20 cellular contexts compared by ENCODE assay signal in the genomic region with DNA sequence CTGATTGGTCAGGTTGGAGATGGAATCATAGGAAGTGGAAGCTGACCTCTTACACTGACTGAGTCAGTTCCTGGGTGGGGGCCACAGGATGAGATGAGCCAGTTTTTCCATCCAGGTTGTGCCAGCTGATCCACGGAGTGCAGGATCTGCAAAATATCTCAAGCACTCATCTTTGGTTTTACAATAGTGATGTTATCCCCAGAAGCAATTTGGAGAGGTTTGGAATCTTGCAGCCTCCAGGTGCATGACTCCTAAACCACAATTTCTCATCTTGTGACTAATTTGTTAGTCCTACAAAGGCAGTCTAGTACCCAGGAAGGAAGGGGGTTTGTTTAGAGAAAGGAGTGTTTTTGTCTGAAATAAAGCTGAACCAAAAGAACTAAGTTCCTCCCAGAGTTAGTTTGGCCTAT.
DNase-seq lines count a peak whose midpoint lies in the region; ATAC-seq and TF ChIP-seq lines count a peak whose summit lies in the region.
"Had no signal": no experiment of that assay in that cellular context is flagged by ENCODE, and none has a peak within 500 bp of the region (broad histone marks: within the 10 kb centered on the region; RNA-seq: fewer than 3 reads in every experiment).

No MANE protein-coding gene starts in this region.

- no peak overlapping the region for H3K18ac ChIP-seq in H9 (ENCODE audit: insufficient read length, low read depth, low read length)
- no peak overlapping the region for H3K18ac ChIP-seq in neuronal stem cell (ENCODE audit: low read length)

- H3K27ac Mint-ChIP-seq in H9, result peak overlapping the region in 2 of 3 experiments; percentile 65 to 78; a peak in 1 of 7 replicates
- H3K27ac Mint-ChIP-seq: activated CD4-positive, alpha-beta T cell treated with anti-CD3 and anti-CD28 coated beads, Interleukin-2, amount 10 ng/mL, durations not matched to agents 7 days and 5 days; activated naive CD8-positive, alpha-beta T cell; naive thymus-derived CD8-positive, alpha-beta T cell; T-helper 2 cell treated with Interferon-gamma antibody and Interleukin-4, amounts not matched to agents 5 μg/mL and 100 μg/mL, for 36 hours had no signal

- in situ Hi-C loops in brain microvascular endothelial cell (cut with HindIII; ENCODE audit: low pct_ligation_motif_present, low sequenced_read_pairs), result no loop called here

- no peak overlapping the region for H3T11ph ChIP-seq in H9 (ENCODE audit: low read length)

- no peak overlapping the region for H3K4me3 Mint-ChIP-seq in H9
- H3K4me3 Mint-ChIP-seq: activated CD4-positive, alpha-beta T cell treated with anti-CD3 and anti-CD28 coated beads, Interleukin-2, amount 10 ng/mL, durations not matched to agents 7 days and 5 days; activated naive CD8-positive, alpha-beta T cell; naive thymus-derived CD8-positive, alpha-beta T cell; T-helper 2 cell treated with Interferon-gamma antibody and Interleukin-4, amounts not matched to agents 5 μg/mL and 100 μg/mL, for 36 hours had no signal

- H2BK12ac ChIP-seq in H9 (ENCODE audit: insufficient read length, low read depth, low read length) (no peak overlapping the region), neuronal stem cell (ENCODE audit: low read length) (no peak overlapping the region)

- BruUV-seq in PC-3 (replicated peaks; lab: Mats Ljungman, UMichigan) (no TSS peak), OCI-LY7 (replicated peaks; lab: Mats Ljungman, UMichigan) (no TSS peak)

- H4K20me1 ChIP-seq in H9 (ENCODE audit: control insufficient read depth, insufficient read depth, insufficient read length) (no peaks in the 10 kb centered on the region), PC-3 (ENCODE audit: low read length) (no peaks in the 10 kb centered on the region), OCI-LY7 (ENCODE audit: insufficient read depth, low read length) (no peaks in the 10 kb centered on the region)

- H3K9ac ChIP-seq in H9 (ENCODE audit: extremely low read depth, insufficient read length, low read length) (no peak overlapping the region), PC-3 (ENCODE audit: low read length) (peak overlapping the region; percentile 66), neuronal stem cell (ENCODE audit: low read depth, low read length, poor library complexity) (no peak overlapping the region)

- peak; percentile 72 for ATAC-seq in PC-3
- ATAC-seq in GM18907 (IDR thresholded peaks at IDR 0.05; ENCODE audit: unreplicated experiment), result no peak
- ATAC-seq: left ventricle myocardium superior; naive thymus-derived CD8-positive, alpha-beta T cell; Right ventricle myocardium inferior had no signal

- H2AK5ac ChIP-seq in H9 (ENCODE audit: insufficient read length, low read length) (no peak overlapping the region), neuronal stem cell (ENCODE audit: low read depth, low read length) (no peak overlapping the region)

- H2AFZ ChIP-seq in H9 (ENCODE audit: low read length) (no peak overlapping the region), PC-3 (ENCODE audit: low read length) (no peak overlapping the region), neuronal stem cell (ENCODE audit: low read length) (peak overlapping the region; percentile 35), OCI-LY7 (ENCODE audit: low read length) (no peak overlapping the region)

- no peak overlapping the region for H3K27ac ChIP-seq in H9 (ENCODE audit: insufficient read length, low read depth, low read length)
- H3K27ac ChIP-seq in PC-3 (ENCODE audit: low read length), result peak overlapping the region; percentile 97
- no peak overlapping the region for H3K27ac ChIP-seq in brain microvascular endothelial cell
- H3K27ac ChIP-seq in neuronal stem cell (replicated peaks; ENCODE audit: low read length), result no peak overlapping the region
- H3K27ac ChIP-seq in OCI-LY7 (ENCODE audit: low read depth, low read length, poor library complexity, severe bottlenecking), result no peak overlapping the region
- H3K27ac ChIP-seq: coronary artery, HL-60 had no signal

- H2BK120ac ChIP-seq in H9 (ENCODE audit: low read depth, low read length, poor library complexity, severe bottlenecking) (no peak overlapping the region), neuronal stem cell (ENCODE audit: low read depth, low read length) (no peak overlapping the region)

- CTCF ChIA-PET in PC-3 (lab: Charles Lee), result interaction anchor here (0.7 to 0.8 kb wide), 2 partner anchors 115 to 220 kb away, joined by 3 read pairs; no protein-coding TSS in a partner anchor
- CTCF ChIA-PET in OCI-LY7 (lab: Charles Lee; ENCODE audit: unreplicated experiment), result no interaction called here

- peaks cover 3 to 12% (median 7%) of the 10 kb centered on the region in 3 experiments; a peak in 6 of 7 replicates for H3K36me3 Mint-ChIP-seq in H9 (ENCODE audit: insufficient read depth in 1 of 3, low read depth in 3 of 3)
- H3K36me3 Mint-ChIP-seq: activated naive CD8-positive, alpha-beta T cell; naive thymus-derived CD8-positive, alpha-beta T cell had no signal

- no peak overlapping the region for H2BK5ac ChIP-seq in H9 (ENCODE audit: insufficient read length, low read length)
- no peak overlapping the region for H2BK5ac ChIP-seq in neuronal stem cell (ENCODE audit: low read length)

- H3K9me3 ChIP-seq in H9 (ENCODE audit: control insufficient read depth, low read depth, low read length), result no peaks in the 10 kb centered on the region
- peaks cover 10% of the 10 kb centered on the region; the same call in 1 of the 2 replicates for H3K9me3 ChIP-seq in PC-3 (ENCODE audit: low read length)
- no peaks in the 10 kb centered on the region for H3K9me3 ChIP-seq in neuronal stem cell (replicated peaks in 1 of 2; ENCODE audit: control insufficient read depth in 2 of 2, insufficient read depth in 1 of 2, low read depth in 1 of 2, low read length in 2 of 2)
- no peaks in the 10 kb centered on the region for H3K9me3 ChIP-seq in OCI-LY7 (ENCODE audit: low read length)

- H3K56ac ChIP-seq in H9 (ENCODE audit: insufficient read length, low read depth, low read length), result no peak overlapping the region

- H4K91ac ChIP-seq in H9 (ENCODE audit: insufficient read length, low read depth, low read length) (no peak overlapping the region), neuronal stem cell (ENCODE audit: low read depth, low read length, poor library complexity) (no peak overlapping the region)

- intact Hi-C loops in PC-3 (cut with micrococcal nuclease) (loop anchor here (1.0 to 2.0 kb wide), 4 partner anchors 58 to 213 kb away; partner anchors contain the start of gene SLITRK6), OCI-LY7 (cut with micrococcal nuclease; ENCODE audit: unreplicated experiment) (no loop called here)

- H3K4ac ChIP-seq in H9 (ENCODE audit: low read depth, low read length) (no peak overlapping the region), neuronal stem cell (ENCODE audit: low read length) (no peak overlapping the region)

- H3K4me3 ChIP-seq in PC-3 (ENCODE audit: low read length) (no peak overlapping the region), brain microvascular endothelial cell (ENCODE audit: low read depth, low read length) (no peak overlapping the region), neuronal stem cell (ENCODE audit: low read length in 2 of 2) (no peak overlapping the region), OCI-LY7 (ENCODE audit: low read depth, low read length, poor library complexity, severe bottlenecking) (no peak overlapping the region)
- H3K4me3 ChIP-seq: coronary artery had no signal

- H3K27me3 ChIP-seq in H9 (ENCODE audit: insufficient read depth, low read length), result no peaks in the 10 kb centered on the region
- H3K27me3 ChIP-seq in PC-3 (ENCODE audit: low read length), result no peaks in the 10 kb centered on the region
- no peaks in the 10 kb centered on the region for H3K27me3 ChIP-seq in brain microvascular endothelial cell (replicated peaks)
- H3K27me3 ChIP-seq in neuronal stem cell (ENCODE audit: control insufficient read depth in 3 of 3, insufficient read depth in 3 of 3, low read depth in 1 of 3, low read length in 3 of 3), result no peaks in the 10 kb centered on the region

- H3K9me2 ChIP-seq in PC-3 (replicated peaks; ENCODE audit: low read length) (no peaks in the 10 kb centered on the region), OCI-LY7 (ENCODE audit: insufficient read depth, low read length) (no peaks in the 10 kb centered on the region)

- TF ChIP-seq CTCF in H9 (conservative IDR thresholded peaks at IDR 0.05), result no peak
- no peak for TF ChIP-seq CTCF in PC-3 (conservative IDR thresholded peaks at IDR 0.05; ENCODE audit: low read depth, low read length)
- TF ChIP-seq CTCF in brain microvascular endothelial cell (IDR thresholded peaks at IDR 0.05; ENCODE audit: low read depth, low read length, missing control alignments), result no peak
- no peak for TF ChIP-seq CTCF in OCI-LY7 (conservative IDR thresholded peaks at IDR 0.05; ENCODE audit: low read length)

- WGBS in H9 (ENCODE audit: extremely low coverage, insufficient read length, low lambda C conversion rate), result no CpG with 5 or more reads among the region's 1 CpG
- no CpG with 5 or more reads among the region's 1 CpG for WGBS in neuronal stem cell (ENCODE audit: extremely low coverage in 2 of 2, insufficient read length in 2 of 2, insufficient replicate concordance in 1 of 2), 2 donors

- H3K4me2 ChIP-seq in H9 (ENCODE audit: insufficient read depth, insufficient read length, low read length) (no peak overlapping the region), PC-3 (ENCODE audit: low read length) (peak overlapping the region; percentile 51), neuronal stem cell (ENCODE audit: insufficient read depth, low read length, poor library complexity, severe bottlenecking) (no peak overlapping the region), OCI-LY7 (ENCODE audit: low read length) (no peak overlapping the region)

- H3K79me1 ChIP-seq in H9 (ENCODE audit: insufficient read depth, low read depth, low read length, poor library complexity, severe bottlenecking), result no peaks in the 10 kb centered on the region
- H3K79me1 ChIP-seq in neuronal stem cell (ENCODE audit: low read depth, low read length), result no peaks in the 10 kb centered on the region

- H3F3A ChIP-seq in PC-3 (ENCODE audit: low read length, unreplicated experiment), result peaks cover 13% of the 10 kb centered on the region

- H3K23ac ChIP-seq in H9 (ENCODE audit: insufficient read length, low read depth, low read length) (no peak overlapping the region), neuronal stem cell (ENCODE audit: low read depth, low read length, poor library complexity) (no peak overlapping the region)

- H2BK20ac ChIP-seq in H9 (ENCODE audit: low read depth, low read length, poor library complexity, severe bottlenecking), result no peak overlapping the region

- H3K14ac ChIP-seq in H9 (ENCODE audit: insufficient read depth, low read length) (no peak overlapping the region), neuronal stem cell (ENCODE audit: low read length) (no peak overlapping the region)

- H3K79me2 ChIP-seq in H9 (ENCODE audit: insufficient read depth, low read length) (no peaks in the 10 kb centered on the region), PC-3 (ENCODE audit: low read length) (no peaks in the 10 kb centered on the region), OCI-LY7 (ENCODE audit: insufficient read depth, low read depth, low read length) (no peaks in the 10 kb centered on the region)

- POLR2A ChIA-PET in PC-3 (lab: Charles Lee; ENCODE audit: unreplicated experiment) (interaction anchor here (0.7 to 1.0 kb wide), 2 partner anchors 123 to 220 kb away, joined by 4 to 10 read pairs; no protein-coding TSS in a partner anchor), OCI-LY7 (lab: Charles Lee) (interaction anchor here (0.6 kb wide), 1 partner anchor 218 kb away, joined by 4 read pairs; no protein-coding TSS in a partner anchor)

- H3K4me1 Mint-ChIP-seq in H9, result peaks cover 26 to 32% of the 10 kb centered on the region in 2 experiments
- H3K4me1 Mint-ChIP-seq: activated CD4-positive, alpha-beta T cell treated with anti-CD3 and anti-CD28 coated beads, Interleukin-2, amount 10 ng/mL, durations not matched to agents 7 days and 5 days; naive thymus-derived CD8-positive, alpha-beta T cell had no signal

- H3K9me3 Mint-ChIP-seq in H9, result peaks cover 2 to 9% of the 10 kb centered on the region in 2 experiments; a peak in 4 of 5 replicates

- no peak overlapping the region for H4K5ac ChIP-seq in H9 (ENCODE audit: insufficient read length, low read depth, low read length)

- DNase-seq in H9 (no peak), PC-3 (peak; percentile 97), brain microvascular endothelial cell (peak; percentile 14), neuronal stem cell (ENCODE audit: low spot score) (no peak), NCI-H187 treated with DMSO at 0.1 percent for 48 hours (lab: John Stamatoyannopoulos, UW) (no peak), OCI-LY7 (ENCODE audit: low spot score) (no peak), T-helper 9 cell (no peak)
- DNase-seq: activated CD4-positive, alpha-beta T cell treated with anti-CD3 and anti-CD28 coated beads, Interleukin-2, amount 10 ng/mL, durations not matched to agents 7 days and 5 days; GDM1; left ventricle myocardium superior; naive thymus-derived CD8-positive, alpha-beta T cell; NCI-H1930; NCI-H748 treated with DMSO at 0.1 percent for 48 hours; retina had no signal

- H3K4me1 ChIP-seq in H9 (ENCODE audit: insufficient read depth, low read length) (no peaks in the 10 kb centered on the region), PC-3 (ENCODE audit: insufficient read depth, low read length) (peaks cover 49% of the 10 kb centered on the region), neuronal stem cell (ENCODE audit: control insufficient read depth in 2 of 2, insufficient read depth in 1 of 2, low read depth in 1 of 2, low read length in 2 of 2) (no peaks in the 10 kb centered on the region), OCI-LY7 (ENCODE audit: insufficient read depth, low read length, poor library complexity, severe bottlenecking) (no peaks in the 10 kb centered on the region)

- H3K23me2 ChIP-seq in H9 (ENCODE audit: insufficient read length, low read depth, low read length, poor library complexity, severe bottlenecking), result no peaks in the 10 kb centered on the region

- no peaks in the 10 kb centered on the region for H3K27me3 Mint-ChIP-seq in H9 (ENCODE audit: low read depth)
- H3K27me3 Mint-ChIP-seq: activated CD4-positive, alpha-beta T cell treated with anti-CD3 and anti-CD28 coated beads, Interleukin-2, amount 10 ng/mL, durations not matched to agents 7 days and 5 days; activated naive CD8-positive, alpha-beta T cell; naive thymus-derived CD8-positive, alpha-beta T cell had no signal

- H3K36me3 ChIP-seq in PC-3 (ENCODE audit: low read depth, low read length) (peaks cover 12% of the 10 kb centered on the region; the same call in 1 of the 2 replicates), brain microvascular endothelial cell (replicated peaks) (no peaks in the 10 kb centered on the region), neuronal stem cell (replicated peaks in 1 of 2; ENCODE audit: control insufficient read depth in 2 of 2, insufficient read depth in 2 of 2, low read length in 2 of 2) (no peaks in the 10 kb centered on the region), OCI-LY7 (ENCODE audit: insufficient read depth, low read length) (no peaks in the 10 kb centered on the region)

- H2BK15ac ChIP-seq in H9 (ENCODE audit: low read depth, low read length), result no peak overlapping the region
- no peak overlapping the region for H2BK15ac ChIP-seq in neuronal stem cell (ENCODE audit: low read length)

- H4K8ac ChIP-seq in H9 (replicated peaks; ENCODE audit: insufficient read length, low read depth, low read length) (no peak overlapping the region), neuronal stem cell (ENCODE audit: low read depth, low read length) (no peak overlapping the region)

Comparison
In these comparisons a context has a peak if more than half of its experiments do, and no peak if none do; other contexts are left out.
1. DNase-seq: peak in PC-3 (single experiment) and brain microvascular endothelial cell (single experiment); none in H9 (single experiment), neuronal stem cell (single experiment), NCI-H187 treated with DMSO at 0.1 percent for 48 hours (single experiment), OCI-LY7 (single experiment) and T-helper 9 cell (single experiment).